24 cellular contexts compared by ENCODE assay signal in the genomic region with DNA sequence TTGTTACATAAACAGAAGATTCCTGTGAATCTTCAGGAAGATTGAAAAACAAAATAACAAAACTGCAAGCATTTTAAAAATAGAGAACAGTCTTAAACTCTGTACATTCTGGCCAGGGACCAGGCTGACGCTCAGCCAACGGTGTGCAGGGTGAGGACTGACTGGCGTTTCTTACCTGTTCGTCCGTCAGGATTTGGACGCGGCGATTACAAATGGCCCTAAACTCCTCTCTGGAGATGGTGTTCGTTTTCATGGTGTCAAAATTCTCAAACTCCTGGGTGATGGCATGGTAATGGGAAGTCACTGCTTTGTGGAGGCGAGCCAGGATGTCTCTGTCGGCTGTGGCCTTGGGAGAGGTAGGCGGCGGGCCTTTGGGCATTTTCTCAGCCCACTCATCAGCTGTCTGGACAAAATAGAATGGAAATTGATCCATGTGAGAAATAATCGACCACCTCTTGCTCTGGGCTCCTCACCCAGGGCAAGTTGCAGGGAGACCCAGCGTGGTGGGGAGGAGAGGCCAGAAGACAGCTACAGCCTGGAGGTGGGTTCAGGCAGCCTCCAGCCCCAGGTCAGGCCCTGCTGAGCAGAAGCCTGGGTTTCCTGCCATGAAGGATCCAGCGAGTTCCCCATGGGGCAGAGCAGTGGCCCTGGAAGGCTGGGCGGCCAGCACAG.
"Had no signal": no experiment of that assay in that cellular context is flagged by ENCODE, and none has a peak within 500 bp of the region (broad histone marks: within the 10 kb centered on the region; RNA-seq: fewer than 3 reads in every experiment).

No MANE protein-coding gene starts in this region.

- H3K36me3 Mint-ChIP-seq: activated naive CD4-positive, alpha-beta T cell treated with anti-CD3 and anti-CD28 coated beads, Interleukin-2, amount 10 ng/mL, durations not matched to agents 7 days and 5 days; activated naive CD8-positive, alpha-beta T cell treated with anti-CD3 and anti-CD28 coated beads for 36 hours had no signal

- H3K27ac ChIP-seq: brain microvascular endothelial cell, cardiac muscle cell had no signal

- DNase-seq: activated CD4-positive, alpha-beta memory T cell treated with anti-CD3 and anti-CD28 coated beads for 36 hours; activated CD4-positive, alpha-beta T cell treated with anti-CD3 and anti-CD28 coated beads, Interleukin-2, amount 10 ng/mL, durations not matched to agents 7 days and 5 days; activated CD4-positive, CD25-positive, alpha-beta regulatory T cell; activated gamma-delta T cell treated with Interleukin-2 at 50 U/mL for 16 hours; activated naive CD4-positive, alpha-beta T cell treated with anti-CD3 and anti-CD28 coated beads, Interleukin-2, amount 10 ng/mL, durations not matched to agents 7 days and 5 days; activated naive CD8-positive, alpha-beta T cell treated with anti-CD3 and anti-CD28 coated beads for 36 hours; activated T-cell treated with anti-CD3 and anti-CD28 coated beads, Interleukin-2, amount 50 U/mL, for 4 hours; brain microvascular endothelial cell; MG63; MV-4-11; NCI-H1092 treated with DMSO at 0.1 percent for 48 hours; NCI-H1417 treated with DMSO at 0.1 percent for 48 hours; NCI-H1694; NCI-H2029; NCI-H2107; NCI-H2171 treated with DMSO at 0.1 percent for 48 hours; NCI-H345; NCI-H510A; NCI-H526 treated with DMSO at 0.1 percent for 48 hours; NCI-H82; SIG-M5; T-helper 2 cell; T1000 had no signal

- H3K4me3 ChIP-seq: cardiac muscle cell, MG63 had no signal

- H3K4me1 Mint-ChIP-seq: activated CD4-positive, alpha-beta T cell treated with anti-CD3 and anti-CD28 coated beads, Interleukin-2, amount 10 ng/mL, durations not matched to agents 7 days and 5 days; activated naive CD4-positive, alpha-beta T cell treated with anti-CD3 and anti-CD28 coated beads, Interleukin-2, amount 10 ng/mL, durations not matched to agents 7 days and 5 days; activated naive CD8-positive, alpha-beta T cell treated with anti-CD3 and anti-CD28 coated beads for 36 hours had no signal

- H3K36me3 ChIP-seq: brain microvascular endothelial cell, cardiac muscle cell, MG63 had no signal

- H3K27me3 Mint-ChIP-seq: activated CD4-positive, alpha-beta T cell treated with anti-CD3 and anti-CD28 coated beads, Interleukin-2, amount 10 ng/mL, durations not matched to agents 7 days and 5 days; activated naive CD8-positive, alpha-beta T cell treated with anti-CD3 and anti-CD28 coated beads for 36 hours had no signal

- H3K9me3 Mint-ChIP-seq: activated CD4-positive, alpha-beta T cell treated with anti-CD3 and anti-CD28 coated beads, Interleukin-2, amount 10 ng/mL, durations not matched to agents 7 days and 5 days; activated naive CD8-positive, alpha-beta T cell treated with anti-CD3 and anti-CD28 coated beads for 36 hours; activated T-cell treated with anti-CD3 and anti-CD28 coated beads, Interleukin-2, amount 50 U/mL, for 4 hours had no signal

- H3K27ac Mint-ChIP-seq: activated CD4-positive, alpha-beta memory T cell treated with anti-CD3 and anti-CD28 coated beads for 36 hours; activated CD4-positive, alpha-beta T cell treated with anti-CD3 and anti-CD28 coated beads, Interleukin-2, amount 10 ng/mL, durations not matched to agents 7 days and 5 days; activated naive CD4-positive, alpha-beta T cell treated with anti-CD3 and anti-CD28 coated beads, Interleukin-2, amount 10 ng/mL, durations not matched to agents 7 days and 5 days; activated naive CD8-positive, alpha-beta T cell treated with anti-CD3 and anti-CD28 coated beads for 36 hours had no signal

- H3K9me3 ChIP-seq: MG63 had no signal

- ATAC-seq: activated T-cell treated with anti-CD3 and anti-CD28 coated beads, Interleukin-2, amount 50 U/mL, for 4 hours had no signal

- H3K4me3 Mint-ChIP-seq: activated CD4-positive, alpha-beta memory T cell treated with anti-CD3 and anti-CD28 coated beads for 36 hours; activated CD4-positive, alpha-beta T cell treated with anti-CD3 and anti-CD28 coated beads, Interleukin-2, amount 10 ng/mL, durations not matched to agents 7 days and 5 days; activated naive CD4-positive, alpha-beta T cell treated with anti-CD3 and anti-CD28 coated beads, Interleukin-2, amount 10 ng/mL, durations not matched to agents 7 days and 5 days; activated naive CD8-positive, alpha-beta T cell treated with anti-CD3 and anti-CD28 coated beads for 36 hours; activated T-cell treated with anti-CD3 and anti-CD28 coated beads, Interleukin-2, amount 50 U/mL, for 4 hours had no signal

- H3K27me3 ChIP-seq: brain microvascular endothelial cell, cardiac muscle cell, MG63 had no signal
